Comparison of ENCODE assay signal across 9 cellular contexts in the genomic region with DNA sequence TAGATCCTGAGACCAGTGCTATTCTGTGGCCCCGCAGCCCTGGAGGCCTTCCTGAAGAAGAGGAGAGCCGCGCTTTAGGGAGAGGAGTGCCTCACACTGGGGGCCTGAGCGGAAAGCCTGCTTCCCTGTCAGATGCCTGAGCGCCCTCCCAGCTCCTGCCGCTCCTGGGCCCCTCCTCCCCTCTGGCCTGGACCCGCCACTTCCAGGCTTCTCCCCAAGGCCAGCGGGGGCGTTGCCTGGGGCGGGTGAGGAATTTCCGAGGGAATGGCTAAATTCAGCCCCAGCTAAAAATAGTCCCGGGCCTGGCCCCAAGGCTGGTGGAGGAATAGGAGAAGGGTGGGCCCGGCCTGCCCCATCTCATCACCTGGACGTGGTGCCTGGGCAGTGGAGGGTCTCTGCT. TPM values are rescaled to one million over a fixed set of nuclear protein-coding genes. Genes with fewer than 3 reads are reported as not detected.
DNase-seq lines count a peak whose midpoint lies in the region; ATAC-seq and TF ChIP-seq lines count a peak whose summit lies in the region.
"Had no signal": no experiment of that assay in that cellular context is flagged by ENCODE, and none has a peak within 500 bp of the region (broad histone marks: within the 10 kb centered on the region; RNA-seq: fewer than 3 reads in every experiment).

No MANE protein-coding gene starts in this region.

- DNase-seq in A172 (ENCODE audit: low spot score) (peak; percentile 63), SJCRH30 (peak; percentile 74 to 83), fibroblast of villous mesenchyme (ENCODE audit: low read depth) (peak; percentile 79)
- no peak for DNase-seq in activated CD8-positive, alpha-beta memory T cell treated with anti-CD3 and anti-CD28 coated beads, Interleukin-2, amount 10 ng/mL, durations not matched to agents 7 days and 5 days
- DNase-seq in central memory CD4-positive, alpha-beta T cell: no peak
- no peak for DNase-seq in CD4-positive, alpha-beta memory T cell

- no peak overlapping the region for H3K4me3 Mint-ChIP-seq in activated CD8-positive, alpha-beta memory T cell treated with anti-CD3 and anti-CD28 coated beads, Interleukin-2, amount 10 ng/mL, durations not matched to agents 7 days and 5 days
- H3K4me3 Mint-ChIP-seq in CD4-positive, alpha-beta memory T cell: no peak overlapping the region

- H3K4me1 Mint-ChIP-seq in activated CD8-positive, alpha-beta memory T cell treated with anti-CD3 and anti-CD28 coated beads, Interleukin-2, amount 10 ng/mL, durations not matched to agents 7 days and 5 days: peaks cover 19% of the 10 kb centered on the region
- peaks cover 0 to 6% (median 3%) of the 10 kb centered on the region in 4 donors for H3K4me1 Mint-ChIP-seq in CD4-positive, alpha-beta memory T cell

- no peaks in the 10 kb centered on the region for H3K9me3 Mint-ChIP-seq in activated CD8-positive, alpha-beta memory T cell treated with anti-CD3 and anti-CD28 coated beads, Interleukin-2, amount 10 ng/mL, durations not matched to agents 7 days and 5 days (ENCODE audit: low read depth)
- H3K9me3 Mint-ChIP-seq in CD4-positive, alpha-beta memory T cell: no peaks in the 10 kb centered on the region

- TF ChIP-seq CTCF in fibroblast of villous mesenchyme (IDR thresholded peaks at IDR 0.05; ENCODE audit: insufficient read depth, low read depth, low read length): no peak

- H3K27me3 ChIP-seq in SJCRH30 (no peaks in the 10 kb centered on the region), muscle layer of duodenum (ENCODE audit: low read depth, low read length) (no peaks in the 10 kb centered on the region)
- no peaks in the 10 kb centered on the region for H3K27me3 ChIP-seq in CD4-positive, alpha-beta memory T cell (ENCODE audit: insufficient read depth, low read length)

- intact Hi-C loops in CD4-positive, alpha-beta memory T cell (cut with micrococcal nuclease): no loop called here

- H3K27ac Mint-ChIP-seq in activated CD8-positive, alpha-beta memory T cell treated with anti-CD3 and anti-CD28 coated beads, Interleukin-2, amount 10 ng/mL, durations not matched to agents 7 days and 5 days: no peak overlapping the region
- no peak overlapping the region for H3K27ac Mint-ChIP-seq in CD4-positive, alpha-beta memory T cell

- H3K4me3 ChIP-seq in SJCRH30: no peak overlapping the region
- no peak overlapping the region for H3K4me3 ChIP-seq in fibroblast of villous mesenchyme (ENCODE audit: low read depth, low read length)
- peak overlapping the region in 1 of 2 donors; percentile 15 for H3K4me3 ChIP-seq in muscle layer of duodenum (ENCODE audit: low read depth in 1 of 2, low read length in 2 of 2)
- no peak overlapping the region for H3K4me3 ChIP-seq in CD4-positive, alpha-beta memory T cell (ENCODE audit: low read length in 2 of 2)

- CTCF ChIA-PET in activated CD8-positive, alpha-beta memory T cell treated with anti-CD3 and anti-CD28 coated beads, Interleukin-2, amount 10 ng/mL, durations not matched to agents 7 days and 5 days (lab: Charles Lee): interaction anchor here (1.7 to 7.3 kb wide), 3 partner anchors 13 to 28 kb away, joined by 4 to 36 read pairs (median 8); partner anchors contain the start of gene ARHGEF17
- CTCF ChIA-PET in CD4-positive, alpha-beta memory T cell (lab: Charles Lee; ENCODE audit: partially characterized antibody): interaction anchor here (1.5 to 4.8 kb wide), 2 partner anchors 12 to 28 kb away, joined by 3 to 32 read pairs; no protein-coding TSS in a partner anchor

- H3K9me3 ChIP-seq in SJCRH30 (replicated peaks): no peaks in the 10 kb centered on the region
- H3K9me3 ChIP-seq in muscle layer of duodenum (ENCODE audit: control insufficient read depth in 1 of 2, low read length in 2 of 2): no peaks in the 10 kb centered on the region
- H3K9me3 ChIP-seq in CD4-positive, alpha-beta memory T cell (ENCODE audit: control insufficient read depth in 1 of 2, low read length in 2 of 2): no peaks in the 10 kb centered on the region

- H3K36me3 ChIP-seq in SJCRH30 (peaks cover 3% of the 10 kb centered on the region; the same call in 1 of the 2 replicates), muscle layer of duodenum (ENCODE audit: control insufficient read depth in 1 of 2, insufficient read depth in 2 of 2, low read length in 2 of 2) (no peaks in the 10 kb centered on the region)
- H3K36me3 ChIP-seq in CD4-positive, alpha-beta memory T cell (ENCODE audit: insufficient read depth, low read length): no peaks in the 10 kb centered on the region

- H3K36me3 Mint-ChIP-seq in activated CD8-positive, alpha-beta memory T cell treated with anti-CD3 and anti-CD28 coated beads, Interleukin-2, amount 10 ng/mL, durations not matched to agents 7 days and 5 days: no peaks in the 10 kb centered on the region
- H3K36me3 Mint-ChIP-seq in CD4-positive, alpha-beta memory T cell: no peaks in the 10 kb centered on the region

- ATAC-seq in activated CD8-positive, alpha-beta memory T cell treated with anti-CD3 and anti-CD28 coated beads, Interleukin-2, amount 10 ng/mL, durations not matched to agents 7 days and 5 days: no peak
- no peak for ATAC-seq in GM21717 (IDR thresholded peaks at IDR 0.05; ENCODE audit: unreplicated experiment)

- H3K4me1 ChIP-seq in SJCRH30: peaks cover 34% of the 10 kb centered on the region
- H3K4me1 ChIP-seq in muscle layer of duodenum (ENCODE audit: control insufficient read depth in 1 of 2, insufficient read depth in 2 of 2, low read length in 2 of 2): peaks cover 33 to 93% of the 10 kb centered on the region in 2 donors
- H3K4me1 ChIP-seq in CD4-positive, alpha-beta memory T cell (ENCODE audit: insufficient read depth, low read length): peaks cover 4% of the 10 kb centered on the region

- H3K27ac ChIP-seq in SJCRH30 (peak overlapping the region; percentile 3; the same call in 1 of the 2 replicates), muscle layer of duodenum (ENCODE audit: low read length) (peak overlapping the region; percentile 94)
- no peak overlapping the region for H3K27ac ChIP-seq in CD4-positive, alpha-beta memory T cell (ENCODE audit: low read depth, low read length)

- no peaks in the 10 kb centered on the region for H3K27me3 Mint-ChIP-seq in activated CD8-positive, alpha-beta memory T cell treated with anti-CD3 and anti-CD28 coated beads, Interleukin-2, amount 10 ng/mL, durations not matched to agents 7 days and 5 days
- no peaks in the 10 kb centered on the region for H3K27me3 Mint-ChIP-seq in CD4-positive, alpha-beta memory T cell

- POLR2A ChIA-PET in CD4-positive, alpha-beta memory T cell (lab: Charles Lee; ENCODE audit: partially characterized antibody): no interaction called here

RNA-seq across cellular contexts. Expression of gene ARHGEF17, which starts 15.4 kb away (rescaled TPM):
- total RNA-seq in A172 (2014; rRNA removed; shearing (Covaris generic)): 9.8 and 25.0 TPM in 2 replicates
- 7.8 and 12.0 TPM in 2 replicates for total RNA-seq in SJCRH30 (2014; rRNA removed; shearing (Covaris generic))
- 71.2 and 78.3 TPM in 2 replicates for total RNA-seq in fibroblast of villous mesenchyme
- total RNA-seq in activated CD8-positive, alpha-beta memory T cell treated with anti-CD3 and anti-CD28 coated beads, Interleukin-2, amount 10 ng/mL, durations not matched to agents 7 days and 5 days: not detected
- under 1 TPM in 1 of 2 experiments, not detected in 1; 0.23 TPM for total RNA-seq in CD4-positive, alpha-beta memory T cell
- not detected for polyA plus RNA-seq in CD4-positive, alpha-beta memory T cell

RNA-seq across cellular contexts. Expression of gene P2RY6, which starts 51.3 kb away (rescaled TPM):
- total RNA-seq in A172 (2014; rRNA removed; shearing (Covaris generic)): not detected in 2 replicates
- total RNA-seq in SJCRH30 (2014; rRNA removed; shearing (Covaris generic)): 0.08 TPM in 1 of 2 replicates, not detected in the other
- total RNA-seq in fibroblast of villous mesenchyme: 0.32 TPM in 1 of 2 replicates, not detected in the other
- not detected for total RNA-seq in activated CD8-positive, alpha-beta memory T cell treated with anti-CD3 and anti-CD28 coated beads, Interleukin-2, amount 10 ng/mL, durations not matched to agents 7 days and 5 days
- under 1 TPM; 0.61 to 0.87 TPM for total RNA-seq in CD4-positive, alpha-beta memory T cell
- not detected for polyA plus RNA-seq in CD4-positive, alpha-beta memory T cell
- total RNA-seq: HT1080 had no signal

RNA-seq across cellular contexts. Expression of gene RELT, which starts 52.7 kb away (rescaled TPM):
- 15.5 and 17.0 TPM in 2 replicates for total RNA-seq in A172 (2014; rRNA removed; shearing (Covaris generic))
- total RNA-seq in SJCRH30 (2014; rRNA removed; shearing (Covaris generic)): 8.7 and 10.1 TPM in 2 replicates
- 3.5 and 4.2 TPM in 2 replicates for total RNA-seq in fibroblast of villous mesenchyme
- total RNA-seq in activated CD8-positive, alpha-beta memory T cell treated with anti-CD3 and anti-CD28 coated beads, Interleukin-2, amount 10 ng/mL, durations not matched to agents 7 days and 5 days: 10 to 100 TPM; 31.2 to 39.6 TPM
- 10 to 100 TPM; 12.1 to 12.9 TPM for total RNA-seq in CD4-positive, alpha-beta memory T cell
- polyA plus RNA-seq in CD4-positive, alpha-beta memory T cell: 1 to 10 TPM; 2.2 to 5.2 TPM

Comparison
In these comparisons a context has a peak if more than half of its experiments do, and no peak if none do; other contexts are left out.
1. DNase-seq: peak in A172 (single experiment), SJCRH30 (2 of 2) and fibroblast of villous mesenchyme (single experiment); none in activated CD8-positive, alpha-beta memory T cell treated with anti-CD3 and anti-CD28 coated beads, Interleukin-2, amount 10 ng/mL, durations not matched to agents 7 days and 5 days (single experiment), central memory CD4-positive, alpha-beta T cell (single experiment) and CD4-positive, alpha-beta memory T cell (0 of 5).